8 cellular contexts compared by ENCODE assay signal in genomic region chr15:44536298-44536961, GRCh38. TPM values are rescaled to one million over a fixed set of nuclear protein-coding genes. Genes with fewer than 3 reads are reported as not detected.
DNase-seq lines count a peak whose midpoint lies in the region; ATAC-seq lines count a peak whose summit lies in the region.

No MANE protein-coding gene starts in this region.

- H3K27me3 Mint-ChIP-seq in activated T-cell treated with anti-CD3 and anti-CD28 coated beads, Interleukin-2, amount 50 U/mL, for 4 hours (ENCODE audit: low read depth): no peaks in the 10 kb centered on the region

- peak overlapping the region; percentile 97 for H3K4me3 ChIP-seq in neuron (ENCODE audit: low read length)

- H3K4me1 ChIP-seq in neuron (ENCODE audit: insufficient read depth, low read length): peaks cover 15% of the 10 kb centered on the region

- H3K4me3 Mint-ChIP-seq in activated T-cell treated with anti-CD3 and anti-CD28 coated beads, Interleukin-2, amount 50 U/mL, for 4 hours: peak overlapping the region; percentile 94

- H3K9me3 ChIP-seq in neuron (ENCODE audit: low read length): no peaks in the 10 kb centered on the region

- ATAC-seq in GM18520 (IDR thresholded peaks at IDR 0.05; ENCODE audit: unreplicated experiment) (peak; percentile 63), HG02943 (IDR thresholded peaks at IDR 0.05; ENCODE audit: low read depth, unreplicated experiment) (peak; percentile 62)
- peak; percentile 60 to 63 for ATAC-seq in activated T-cell treated with anti-CD3 and anti-CD28 coated beads, Interleukin-2, amount 50 U/mL, for 4 hours

- H3K27me3 ChIP-seq in neuron (ENCODE audit: insufficient read depth, low read length): no peaks in the 10 kb centered on the region

- DNase-seq in CD1c-positive myeloid dendritic cell (ENCODE audit: extremely low spot score): peak; percentile 91
- DNase-seq in NCI-H146 treated with DMSO at 0.1 percent for 48 hours (lab: John Stamatoyannopoulos, UW; ENCODE audit: unreplicated experiment): peak; percentile 92
- DNase-seq in activated T-cell treated with anti-CD3 and anti-CD28 coated beads, Interleukin-2, amount 50 U/mL, for 4 hours: no peak
- peak; percentile 93 for DNase-seq in globus pallidus (ENCODE audit: low spot score)
- DNase-seq in effector CD8-positive, alpha-beta T cell (lab: John Stamatoyannopoulos, UW): no peak

- no peaks in the 10 kb centered on the region for H3K9me3 Mint-ChIP-seq in activated T-cell treated with anti-CD3 and anti-CD28 coated beads, Interleukin-2, amount 50 U/mL, for 4 hours

- H3K4me1 Mint-ChIP-seq in activated T-cell treated with anti-CD3 and anti-CD28 coated beads, Interleukin-2, amount 50 U/mL, for 4 hours (ENCODE audit: low read depth): peaks cover 42% of the 10 kb centered on the region

- H2AFZ ChIP-seq in neuron (ENCODE audit: low read depth, low read length): peak overlapping the region; percentile 73

- H3K36me3 Mint-ChIP-seq in activated T-cell treated with anti-CD3 and anti-CD28 coated beads, Interleukin-2, amount 50 U/mL, for 4 hours (ENCODE audit: insufficient read depth): peaks cover 25% of the 10 kb centered on the region

- H3K36me3 ChIP-seq in neuron (ENCODE audit: insufficient read depth, low read length): peaks cover 16% of the 10 kb centered on the region

RNA-seq across cellular contexts. Expression of gene EIF3J, which starts 0.5 kb away (rescaled TPM):
- total RNA-seq in activated T-cell treated with anti-CD3 and anti-CD28 coated beads, Interleukin-2, amount 50 U/mL, for 4 hours: 100 to 1,000 TPM; 197 to 214 (median 201) TPM

Comparison
In these comparisons a context has a peak if more than half of its experiments do, and no peak if none do; other contexts are left out.
1. DNase-seq: peak in CD1c-positive myeloid dendritic cell (single experiment), NCI-H146 treated with DMSO at 0.1 percent for 48 hours (single experiment) and globus pallidus (single experiment); none in activated T-cell treated with anti-CD3 and anti-CD28 coated beads, Interleukin-2, amount 50 U/mL, for 4 hours (single experiment) and effector CD8-positive, alpha-beta T cell (single experiment).
2. Peak in every context shown above with its lines, with median percentiles within 50 percentile points of each other: ATAC-seq.